ENCODE assay signal across 34 cellular contexts in the genomic region with DNA sequence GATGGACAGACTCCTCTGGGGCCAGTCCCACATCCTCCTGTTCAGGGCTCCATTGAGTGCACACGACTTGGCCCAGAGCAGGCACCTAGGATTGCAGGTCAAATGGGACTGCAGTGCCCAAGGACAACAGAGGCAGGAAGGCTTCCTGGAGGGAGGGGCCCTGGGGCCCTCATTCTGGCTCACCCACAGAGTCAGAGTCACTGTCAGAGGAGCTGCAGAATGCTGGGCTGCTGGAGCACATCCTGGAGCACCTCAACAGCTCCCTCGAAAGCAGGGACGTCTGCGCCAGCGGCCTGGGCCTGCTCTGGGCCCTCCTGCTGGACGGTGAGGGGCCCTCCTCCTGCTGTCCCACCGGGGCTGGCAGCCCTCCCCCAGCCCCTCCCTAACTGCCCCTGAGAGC. TPM values are rescaled to one million over a fixed set of nuclear protein-coding genes. Genes with fewer than 3 reads are reported as not detected.
"Had no signal": no experiment of that assay in that cellular context is flagged by ENCODE, and none has a peak within 500 bp of the region (broad histone marks: within the 10 kb centered on the region; RNA-seq: fewer than 3 reads in every experiment).

No MANE protein-coding gene starts in this region.

- H3K4me3 Mint-ChIP-seq: activated B cell treated with CpG ODN at 0.5 μM for 24 hours; activated CD4-positive, alpha-beta memory T cell treated with anti-CD3 and anti-CD28 coated beads for 36 hours; activated naive CD4-positive, alpha-beta T cell treated with anti-CD3 and anti-CD28 coated beads for 36 hours; activated T-helper 1 cell treated with anti-CD3 and anti-CD28 coated beads, Interleukin-12 subunit alpha, Interleukin-12 subunit beta, Interleukin-2, Interleukin-4 antibody, amounts not matched to agents 30 ng/mL and 10 ng/mL and 1 ng/mL, durations not matched to agents 14 hours and 24 hours and 36 hours; T-cell had no signal

- FAIRE-seq: astrocyte had no signal

- H3K4me1 ChIP-seq: body of pancreas, breast epithelium, Peyer's patch had no signal

- DNase-seq: activated B cell treated with CpG ODN at 0.5 μM for 24 hours; activated CD4-positive, alpha-beta memory T cell treated with anti-CD3 and anti-CD28 coated beads for 36 hours; activated CD4-positive, alpha-beta T cell treated with anti-CD3 and anti-CD28 coated beads for 4 hours; activated CD4-positive, alpha-beta T cell treated with anti-CD3 and anti-CD28 coated beads, Interleukin-2, amount 50 U/mL, for 1 hour; activated CD4-positive, CD25-positive, alpha-beta regulatory T cell treated with anti-CD3 and anti-CD28 coated beads, Interleukin-2, amount 50 U/mL, for 72 hours; activated gamma-delta T cell treated with Interleukin-2 at 50 U/mL for 16 hours; activated naive CD4-positive, alpha-beta T cell treated with anti-CD3 and anti-CD28 coated beads for 36 hours; activated T-cell treated with anti-CD3 and anti-CD28 coated beads, Interleukin-2, amount 50 U/mL, for 1 hour; adrenal gland; body of pancreas; Karpas-422; KBM-7; NCI-H1048; NCI-H1105 treated with DMSO at 0.1 percent for 48 hours; NCI-H1436 treated with DMSO at 0.1 percent for 48 hours; NCI-H1694 treated with DMSO at 0.1 percent for 48 hours; NCI-H2029; NCI-H345; NCI-H526; NCI-H748 treated with DMSO at 0.1 percent for 48 hours; NK-92 treated with Interleukin-12 subunit alpha and Interleukin-12 subunit beta, amount 100 ng/mL, for 24 hours; PC-3; Peyer's patch; RPMI8226; SIG-M5; T-cell; T-helper 2 cell; T-helper 9 cell had no signal

- H3K4me3 ChIP-seq: adrenal gland, body of pancreas, breast epithelium, Peyer's patch had no signal

- H3K27me3 ChIP-seq: adrenal gland, body of pancreas, breast epithelium, Peyer's patch had no signal

- H3K27ac Mint-ChIP-seq: activated B cell treated with CpG ODN at 0.5 μM for 24 hours; activated CD4-positive, alpha-beta memory T cell treated with anti-CD3 and anti-CD28 coated beads for 36 hours; activated T-helper 1 cell treated with anti-CD3 and anti-CD28 coated beads, Interleukin-12 subunit alpha, Interleukin-12 subunit beta, Interleukin-2, Interleukin-4 antibody, amounts not matched to agents 30 ng/mL and 10 ng/mL and 1 ng/mL, durations not matched to agents 14 hours and 24 hours and 36 hours; T-cell had no signal

- H3K9me3 Mint-ChIP-seq: activated B cell treated with CpG ODN at 0.5 μM for 24 hours; activated CD4-positive, alpha-beta memory T cell treated with anti-CD3 and anti-CD28 coated beads for 36 hours; activated naive CD4-positive, alpha-beta T cell treated with anti-CD3 and anti-CD28 coated beads for 36 hours; activated naive CD4-positive, alpha-beta T cell treated with anti-CD3 and anti-CD28 coated beads, Interleukin-2, amount 50 U/mL, for 72 hours; activated T-helper 1 cell treated with anti-CD3 and anti-CD28 coated beads, Interleukin-12 subunit alpha, Interleukin-12 subunit beta, Interleukin-2, Interleukin-4 antibody, amounts not matched to agents 30 ng/mL and 10 ng/mL and 1 ng/mL, durations not matched to agents 14 hours and 24 hours and 36 hours; T-cell had no signal

- H3K27me3 Mint-ChIP-seq: activated B cell treated with CpG ODN at 0.5 μM for 24 hours; activated CD4-positive, alpha-beta memory T cell treated with anti-CD3 and anti-CD28 coated beads for 36 hours; T-cell had no signal

- H3K9me3 ChIP-seq: adrenal gland, body of pancreas, breast epithelium, Peyer's patch had no signal

- H3K27ac ChIP-seq: adrenal gland, body of pancreas, breast epithelium, Peyer's patch had no signal

- ATAC-seq: activated naive CD4-positive, alpha-beta T cell treated with anti-CD3 and anti-CD28 coated beads, Interleukin-2, amount 50 U/mL, for 72 hours; body of pancreas; PC-3; Right ventricle myocardium inferior; SK-N-SH treated with all-trans-retinoic acid at 6 μM for 48 hours; T-cell had no signal

RNA-seq across cellular contexts. Expression of a gene that starts 26.5 kb away (rescaled TPM):
- total RNA-seq: body of pancreas had no signal
